In the genomic region with DNA sequence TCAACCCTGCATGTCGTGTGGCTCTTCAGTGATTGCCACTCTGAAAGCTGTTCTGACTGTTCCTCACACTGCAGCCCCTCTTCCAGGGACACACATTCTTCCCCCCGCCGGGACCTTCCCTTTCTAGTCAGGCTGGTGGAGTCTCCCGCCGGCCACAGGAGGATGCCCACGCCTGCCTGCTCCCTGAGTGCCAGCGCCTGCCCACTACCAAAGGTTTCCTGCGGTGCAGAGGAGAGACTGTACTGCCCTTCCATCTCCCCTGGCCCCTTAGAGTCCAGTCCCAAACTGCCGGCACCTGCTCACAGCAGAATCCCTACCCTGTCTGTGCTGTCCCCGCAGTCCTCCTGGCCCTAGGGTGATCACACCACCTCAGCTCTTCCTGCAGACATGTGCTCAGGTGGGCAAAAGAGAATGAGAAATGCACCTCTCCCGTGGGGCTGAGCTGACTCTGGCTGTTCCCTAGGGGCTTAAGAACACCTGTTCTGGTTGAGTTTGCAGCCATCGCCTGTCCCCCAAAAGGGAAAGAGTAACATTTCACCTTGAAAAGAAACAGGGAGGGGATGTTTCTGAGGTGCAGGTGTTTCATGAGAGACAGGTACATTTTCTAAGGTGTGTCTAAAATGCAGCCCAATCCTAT, we compare ENCODE assay signal across 9 cellular contexts.
DNase-seq lines count a peak whose midpoint lies in the region; ATAC-seq and TF ChIP-seq lines count a peak whose summit lies in the region.
"Had no signal": no experiment of that assay in that cellular context is flagged by ENCODE, and none has a peak within 500 bp of the region (broad histone marks: within the 10 kb centered on the region; RNA-seq: fewer than 3 reads in every experiment).

No MANE protein-coding gene starts in this region.

- no peak for TF ChIP-seq CTCF in retinal pigment epithelial cell (conservative IDR thresholded peaks at IDR 0.05; ENCODE audit: low read depth, low read length)

- H3K4me1 ChIP-seq in ES-I3 (ENCODE audit: insufficient read depth, low read length), result peaks cover 16% of the 10 kb centered on the region

- H3K4me3 ChIP-seq in retinal pigment epithelial cell (ENCODE audit: low read length), result peak overlapping the region; percentile 51

- H3K9me3 ChIP-seq in ES-I3 (ENCODE audit: control insufficient read depth, insufficient read depth, low read length), result no peaks in the 10 kb centered on the region

- H3K36me3 ChIP-seq in ES-I3 (ENCODE audit: insufficient read depth, low read length), result peaks cover 36% of the 10 kb centered on the region

- peak overlapping the region; percentile 82 for H3K9ac ChIP-seq in ES-I3 (ENCODE audit: low read depth, low read length)

- DNase-seq in NCI-H69 (lab: John Stamatoyannopoulos, UW) (peak; percentile 45), germinal center (ENCODE audit: low spot score) (peak; percentile 61), retinal pigment epithelial cell (ENCODE audit: low read depth) (no peak), activated gamma-delta T cell (lab: John Stamatoyannopoulos, UW) (no peak)
- DNase-seq: NCI-H446 treated with DMSO at 0.1 percent for 48 hours had no signal

- ATAC-seq in HG02610 (IDR thresholded peaks at IDR 0.05; ENCODE audit: unreplicated experiment) (no peak), HG03439 (IDR thresholded peaks at IDR 0.05; ENCODE audit: unreplicated experiment) (no peak), HG03565 (IDR thresholded peaks at IDR 0.05; ENCODE audit: unreplicated experiment) (no peak)

Comparison
In these comparisons a context has a peak if more than half of its experiments do, and no peak if none do; other contexts are left out.
1. DNase-seq: peak in NCI-H69 (single experiment) and germinal center (single experiment); none in retinal pigment epithelial cell (single experiment) and activated gamma-delta T cell (single experiment).